Comparison of ENCODE assay signal across 1 cellular context in genomic region chr16:11581677-11582076, GRCh38.
TF ChIP-seq lines count a peak whose summit lies in the region.

No MANE protein-coding gene starts in this region.

TF ChIP-seq in SK-N-SH treated with all-trans-retinoic acid at 6 μM for 48 hours, 23 proteins besides CTCF, POLR2A, EP300 and RAD21 (continued from another document):
- TF ChIP-seq POU6F1 (CRISPR knock-in tag; IDR thresholded peaks at IDR 0.05; ENCODE audit: borderline replicate concordance, low read depth) (no peak), ISL1 (CRISPR knock-in tag; IDR thresholded peaks at IDR 0.05) (no peak), SNAI2 (CRISPR knock-in tag; IDR thresholded peaks at IDR 0.05) (no peak), CSDC2 (CRISPR knock-in tag; IDR thresholded peaks at IDR 0.05) (no peak), RARB (CRISPR knock-in tag; IDR thresholded peaks at IDR 0.05) (no peak), CSRNP3 (CRISPR knock-in tag; IDR thresholded peaks at IDR 0.05) (no peak)
